8 cellular contexts compared by ENCODE assay signal in the genomic region with DNA sequence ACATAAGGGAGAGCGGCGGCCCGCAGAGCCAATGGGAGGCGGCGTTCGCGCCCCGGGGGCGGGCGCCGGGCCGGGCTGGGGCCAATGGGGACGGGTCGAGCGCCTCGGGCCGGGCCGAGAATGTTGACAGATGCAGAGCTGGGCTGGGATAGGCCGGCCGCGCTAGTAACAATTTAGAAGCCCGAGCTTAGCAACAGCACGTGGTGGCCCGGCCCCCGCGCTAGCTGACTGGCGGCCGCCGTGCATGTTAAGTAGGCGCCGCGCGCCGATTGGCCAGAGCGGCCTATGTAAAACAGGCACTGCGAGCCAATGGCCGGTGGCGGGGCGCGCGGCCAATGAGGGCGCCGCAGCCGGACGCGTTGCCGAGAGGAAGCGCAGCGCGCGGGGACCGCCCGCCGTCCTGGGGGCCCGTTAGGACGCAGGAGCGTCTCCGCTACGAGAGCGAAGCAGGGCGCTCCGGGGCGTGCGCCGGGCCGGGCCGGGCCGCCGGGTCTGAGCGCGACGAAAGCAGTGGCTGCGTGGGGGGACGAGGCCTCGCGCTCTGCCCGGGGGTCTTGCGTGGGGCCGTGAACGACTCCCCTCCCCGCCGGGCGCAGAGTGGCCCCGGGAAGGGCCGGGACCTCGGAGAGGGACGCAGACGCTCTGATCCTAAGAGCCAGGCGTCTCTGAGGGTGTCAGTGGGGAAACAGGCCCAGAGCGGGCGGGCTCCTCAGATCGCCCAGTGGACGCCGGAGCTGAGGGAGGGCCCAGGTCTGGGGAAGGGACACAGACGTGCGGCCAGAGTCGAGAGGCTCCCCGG. TPM values are rescaled to one million over a fixed set of nuclear protein-coding genes. Genes with fewer than 3 reads are reported as not detected.
A peak's percentile ranks its signal among the peaks of the same experiment; 100 is the strongest.
DNase-seq lines count a peak whose midpoint lies in the region; ATAC-seq lines count a peak whose summit lies in the region.

No MANE protein-coding gene starts in this region.

- H3K9me3 ChIP-seq in effector memory CD4-positive, alpha-beta T cell (ENCODE audit: control insufficient read depth, low read length) = no peaks in the 10 kb centered on the region

- peaks cover 12% of the 10 kb centered on the region for H3K36me3 ChIP-seq in effector memory CD4-positive, alpha-beta T cell (ENCODE audit: control insufficient read depth, insufficient read depth, low read length)

- H3K27me3 ChIP-seq in effector memory CD4-positive, alpha-beta T cell (replicated peaks; ENCODE audit: control insufficient read depth, insufficient read depth, low read length, poor library complexity, severe bottlenecking) = no peaks in the 10 kb centered on the region

- ATAC-seq in GM21360 (IDR thresholded peaks at IDR 0.05; ENCODE audit: unreplicated experiment) = peak; percentile 89

- DNase-seq in COLO829 (ENCODE audit: low spot score) (peak; percentile 74), HT-29 (ENCODE audit: low spot score) (peak; percentile 98), lung microvascular endothelial cell (ENCODE audit: low read depth in 2 of 2) (peak; percentile 100)
- DNase-seq in NK-92 treated with Interleukin-12 subunit alpha and Interleukin-12 subunit beta, amount 100 ng/mL, for 24 hours (lab: John Stamatoyannopoulos, UW) = peak; percentile 98
- DNase-seq in activated CD8-positive, alpha-beta memory T cell treated with anti-CD3 and anti-CD28 coated beads for 4 hours (ENCODE audit: low read depth in 2 of 2) = peak; percentile 94 to 95
- DNase-seq in effector memory CD4-positive, alpha-beta T cell = peak; percentile 96 to 98 (median 97)
- peak; percentile 92 to 96 (median 94) for DNase-seq in stimulated activated CD4-positive, alpha-beta T cell treated with anti-CD3 and anti-CD28 coated beads, TNF-alpha, amount 100 ng/mL, for 4 hours (ENCODE audit: low read depth in 3 of 3)

- peak overlapping the region; percentile 94 for H3K27ac ChIP-seq in effector memory CD4-positive, alpha-beta T cell (ENCODE audit: insufficient read depth, low read length, poor library complexity, severe bottlenecking)

- H3K4me1 ChIP-seq in effector memory CD4-positive, alpha-beta T cell (ENCODE audit: control insufficient read depth, insufficient read depth, low read length, poor library complexity, severe bottlenecking) = peaks cover 27% of the 10 kb centered on the region

- peak overlapping the region; percentile 61 for H3K4me3 ChIP-seq in effector memory CD4-positive, alpha-beta T cell (ENCODE audit: insufficient read depth, low read depth, low read length, poor library complexity, severe bottlenecking)

RNA-seq across cellular contexts. Expression of a gene that starts 0.4 kb away (rescaled TPM):
- total RNA-seq in HT-29 (2014; rRNA removed; shearing (Covaris generic)) = 41.7 and 46.8 TPM in 2 replicates
- total RNA-seq in lung microvascular endothelial cell = 48.2 and 56.2 TPM in 2 replicates

RNA-seq across cellular contexts. Expression of a gene that starts 20.4 kb away (rescaled TPM):
- total RNA-seq in HT-29 (2014; rRNA removed; shearing (Covaris generic)) = 9.7 and 10.8 TPM in 2 replicates
- 4.6 and 6.7 TPM in 2 replicates for total RNA-seq in lung microvascular endothelial cell

RNA-seq across cellular contexts. Expression of a gene that starts 20.4 kb away (rescaled TPM):
- total RNA-seq in HT-29 (2014; rRNA removed; shearing (Covaris generic)) = 0.31 and 0.71 TPM in 2 replicates
- 1.3 and 3.4 TPM in 2 replicates for total RNA-seq in lung microvascular endothelial cell

Comparison
In these comparisons a context has a peak if more than half of its experiments do, and no peak if none do; other contexts are left out.
1. Peak in every context shown above with its lines: DNase-seq, ATAC-seq, H3K4me3 ChIP-seq and H3K27ac ChIP-seq.